In genomic region chr3:188468672-188469071, GRCh38 we compare ENCODE assay signal across 9 cellular contexts.
DNase-seq lines count a peak whose midpoint lies in the region; ATAC-seq and TF ChIP-seq lines count a peak whose summit lies in the region.
"Had no signal": no experiment of that assay in that cellular context is flagged by ENCODE, and none has a peak within 500 bp of the region (broad histone marks: within the 10 kb centered on the region; RNA-seq: fewer than 3 reads in every experiment).

No MANE protein-coding gene starts in this region.

- DNase-seq in NCI-H2171 treated with DMSO at 0.1 percent for 48 hours (lab: John Stamatoyannopoulos, UW) (peak; percentile 6), NCI-H2171 (lab: John Stamatoyannopoulos, UW) (no peak), mesothelial cell of epicardium (ENCODE audit: low spot score in 2 of 2, unreplicated experiment in 2 of 2) (no peak), aorta (no peak)
- DNase-seq in activated naive CD4-positive, alpha-beta T cell (lab: John Stamatoyannopoulos, UW) = no peak

- peaks cover 17% of the 10 kb centered on the region for H3K36me3 Mint-ChIP-seq in mesothelial cell of epicardium

- no peak overlapping the region for H3K4me3 Mint-ChIP-seq in mesothelial cell of epicardium

- no peak overlapping the region for H3K4me3 ChIP-seq in aorta (ENCODE audit: low read length in 2 of 2)
- H3K4me3 ChIP-seq: A549 had no signal

- no peaks in the 10 kb centered on the region for H3K27me3 Mint-ChIP-seq in mesothelial cell of epicardium (ENCODE audit: low read depth)

- no peaks in the 10 kb centered on the region for H3K27me3 ChIP-seq in aorta (ENCODE audit: control insufficient read depth in 1 of 2, insufficient read depth in 2 of 2, low read length in 1 of 2)

- no peaks in the 10 kb centered on the region for H3K9me3 ChIP-seq in aorta (ENCODE audit: control insufficient read depth, low read length)
- H3K9me3 ChIP-seq: A549 had no signal

- TF ChIP-seq CTCF in mesothelial cell of epicardium (IDR thresholded peaks at IDR 0.05; ENCODE audit: unreplicated experiment) = no peak

- H3K27ac ChIP-seq in cingulate gyrus (ENCODE audit: low read depth, low read length) = peak overlapping the region; percentile 57
- peak overlapping the region in 1 of 2 donors; percentile 44 for H3K27ac ChIP-seq in aorta (ENCODE audit: low read depth in 1 of 2, low read length in 2 of 2)
- H3K27ac ChIP-seq: A549 had no signal

- peaks cover 2 to 3% of the 10 kb centered on the region in 2 donors for H3K36me3 ChIP-seq in aorta (ENCODE audit: control insufficient read depth in 1 of 2, insufficient read depth in 2 of 2, low read length in 1 of 2)

- 16 to 26% methylated on average over 3 of the region's 3 CpGs for WGBS in aorta, 2 donors

- peaks cover 16% of the 10 kb centered on the region for H3K4me1 Mint-ChIP-seq in mesothelial cell of epicardium

- peaks cover 23% of the 10 kb centered on the region for H3K9me3 Mint-ChIP-seq in mesothelial cell of epicardium

- intact Hi-C loops in aorta (cut with DNase I) = no loop called here

- ATAC-seq in aorta (ENCODE audit: low FRiP score) (peak; percentile 69), GM19395 (IDR thresholded peaks at IDR 0.05; ENCODE audit: unreplicated experiment) (no peak), GM19328 (IDR thresholded peaks at IDR 0.05; ENCODE audit: unreplicated experiment) (no peak)
- ATAC-seq: A549 had no signal

- H3K27ac Mint-ChIP-seq in mesothelial cell of epicardium = peak overlapping the region; percentile 48

- H3K4me1 ChIP-seq in aorta (ENCODE audit: control insufficient read depth in 1 of 2, insufficient read depth in 2 of 2, low read length in 2 of 2) = peaks cover 11 to 14% of the 10 kb centered on the region in 2 donors
